Comparison of ENCODE assay signal across 8 cellular contexts in genomic region chr9:115373000-115373709, GRCh38.
DNase-seq lines count a peak whose midpoint lies in the region; ATAC-seq and TF ChIP-seq lines count a peak whose summit lies in the region.

No MANE protein-coding gene starts in this region.

- no peak overlapping the region for H2AFZ ChIP-seq in hepatocyte

- H3K4me3 ChIP-seq in MG63 (no peak overlapping the region), hepatocyte (no peak overlapping the region), ascending aorta (no peak overlapping the region), testis (no peak overlapping the region)

- DNase-seq in ELR (ENCODE audit: low read depth) (peak; percentile 98), MG63 (peak; percentile 93), hepatocyte (ENCODE audit: low spot score) (peak; percentile 75), DMS79 (lab: John Stamatoyannopoulos, UW) (no peak), ascending aorta (ENCODE audit: low spot score in 2 of 2) (no peak), testis (no peak), SIG-M5 (lab: John Stamatoyannopoulos, UW) (no peak)

- H3K79me2 ChIP-seq in hepatocyte, result no peaks in the 10 kb centered on the region

- H4K20me1 ChIP-seq in hepatocyte (ENCODE audit: insufficient read depth, poor library complexity, severe bottlenecking), result no peaks in the 10 kb centered on the region

- intact Hi-C loops in ascending aorta (cut with DNase I) (no loop called here), testis (cut with DNase I; ENCODE audit: low total_unique reads) (no loop called here)

- H3K36me3 ChIP-seq in MG63, result no peaks in the 10 kb centered on the region
- no peaks in the 10 kb centered on the region for H3K36me3 ChIP-seq in hepatocyte (replicated peaks; ENCODE audit: insufficient read depth, low read depth)
- no peaks in the 10 kb centered on the region for H3K36me3 ChIP-seq in ascending aorta
- H3K36me3 ChIP-seq in testis (ENCODE audit: low read depth, missing control alignments), result no peaks in the 10 kb centered on the region

- H3K27me3 ChIP-seq in MG63, result no peaks in the 10 kb centered on the region
- no peaks in the 10 kb centered on the region for H3K27me3 ChIP-seq in hepatocyte
- H3K27me3 ChIP-seq in ascending aorta, result no peaks in the 10 kb centered on the region
- no peaks in the 10 kb centered on the region for H3K27me3 ChIP-seq in testis

- WGBS in hepatocyte (ENCODE audit: low lambda C conversion rate, missing lambda C conversion rate), result 73% methylated on average over 6 of the region's 6 CpGs
- WGBS in testis, 2 donors, result 81 to 84% methylated on average over 6 of the region's 6 CpGs

- peak; percentile 63 for ATAC-seq in GM21717 (IDR thresholded peaks at IDR 0.05; ENCODE audit: unreplicated experiment)

- H3K4me1 ChIP-seq in hepatocyte (ENCODE audit: insufficient read depth) (no peaks in the 10 kb centered on the region), ascending aorta (peaks cover 0 to 6% of the 10 kb centered on the region in 2 donors), testis (no peaks in the 10 kb centered on the region)

- H3K27ac ChIP-seq in hepatocyte (peak overlapping the region; percentile 68), ascending aorta (no peak overlapping the region), testis (no peak overlapping the region)

- no peaks in the 10 kb centered on the region for H3K9me3 ChIP-seq in MG63
- no peaks in the 10 kb centered on the region for H3K9me3 ChIP-seq in hepatocyte (ENCODE audit: low read depth)
- no peaks in the 10 kb centered on the region for H3K9me3 ChIP-seq in ascending aorta
- H3K9me3 ChIP-seq in testis, result no peaks in the 10 kb centered on the region

- TF ChIP-seq POLR2A in testis (IDR thresholded peaks at IDR 0.05), result no peak

- TF ChIP-seq CTCF in hepatocyte (IDR thresholded peaks at IDR 0.05; ENCODE audit: poor library complexity) (no peak), ascending aorta (IDR thresholded peaks at IDR 0.05) (no peak), testis (IDR thresholded peaks at IDR 0.05) (no peak)

- H3K9me2 ChIP-seq in hepatocyte (replicated peaks; ENCODE audit: insufficient read depth), result no peaks in the 10 kb centered on the region

- peak overlapping the region; percentile 35 for H3K4me2 ChIP-seq in hepatocyte

Comparison
In these comparisons a context has a peak if more than half of its experiments do, and no peak if none do; other contexts are left out.
1. DNase-seq: peak in ELR (single experiment), MG63 (single experiment) and hepatocyte (single experiment); none in DMS79 (single experiment), ascending aorta (0 of 2), testis (single experiment) and SIG-M5 (single experiment).